In genomic region chr1:58047265-58047858, GRCh38 we compare ENCODE assay signal across 8 cellular contexts.
DNase-seq lines count a peak whose midpoint lies in the region; ATAC-seq, FAIRE-seq and TF ChIP-seq lines count a peak whose summit lies in the region.

No MANE protein-coding gene starts in this region.

- H3K36me3 Mint-ChIP-seq in CD8-positive, alpha-beta T cell = no peaks in the 10 kb centered on the region
- no peaks in the 10 kb centered on the region for H3K36me3 Mint-ChIP-seq in activated naive CD8-positive, alpha-beta T cell treated with anti-CD3 and anti-CD28 coated beads for 36 hours
- no peaks in the 10 kb centered on the region for H3K36me3 Mint-ChIP-seq in immature natural killer cell

- H3K27me3 Mint-ChIP-seq in CD8-positive, alpha-beta T cell (ENCODE audit: low read depth) = no peaks in the 10 kb centered on the region
- peaks cover 3% of the 10 kb centered on the region for H3K27me3 Mint-ChIP-seq in activated naive CD8-positive, alpha-beta T cell treated with anti-CD3 and anti-CD28 coated beads for 36 hours
- peaks cover 0 to 2% (median 0%) of the 10 kb centered on the region in 3 donors for H3K27me3 Mint-ChIP-seq in immature natural killer cell (ENCODE audit: low read depth in 3 of 3)

- H3K4me1 ChIP-seq in CD8-positive, alpha-beta T cell (ENCODE audit: insufficient read depth, low read length) = no peaks in the 10 kb centered on the region
- no peaks in the 10 kb centered on the region for H3K4me1 ChIP-seq in upper lobe of left lung

- TF ChIP-seq CTCF in CD8-positive, alpha-beta T cell (IDR thresholded peaks at IDR 0.05) = peak; percentile 57
- TF ChIP-seq CTCF in upper lobe of left lung (IDR thresholded peaks at IDR 0.05) = peak; percentile 15 to 54 (median 44)

- no peak overlapping the region for H3K4me3 ChIP-seq in CD8-positive, alpha-beta T cell (ENCODE audit: low read depth, low read length)
- H3K4me3 ChIP-seq in upper lobe of left lung = no peak overlapping the region

- no peak for TF ChIP-seq EP300 in upper lobe of left lung (IDR thresholded peaks at IDR 0.05)

- FAIRE-seq in GM18507 (lab: Jason Lieb, UNC) = no peak

- no peak for TF ChIP-seq POLR2A in upper lobe of left lung (IDR thresholded peaks at IDR 0.05)

- no peaks in the 10 kb centered on the region for H3K4me1 Mint-ChIP-seq in CD8-positive, alpha-beta T cell (ENCODE audit: low read depth)
- H3K4me1 Mint-ChIP-seq in activated naive CD8-positive, alpha-beta T cell treated with anti-CD3 and anti-CD28 coated beads for 36 hours = no peaks in the 10 kb centered on the region
- no peaks in the 10 kb centered on the region for H3K4me1 Mint-ChIP-seq in immature natural killer cell

- POLR2A ChIA-PET in CD8-positive, alpha-beta T cell (lab: Charles Lee) = no interaction called here

- no peaks in the 10 kb centered on the region for H3K9me3 Mint-ChIP-seq in CD8-positive, alpha-beta T cell
- H3K9me3 Mint-ChIP-seq in activated naive CD8-positive, alpha-beta T cell treated with anti-CD3 and anti-CD28 coated beads for 36 hours = peaks cover 2% of the 10 kb centered on the region
- no peaks in the 10 kb centered on the region for H3K9me3 Mint-ChIP-seq in immature natural killer cell

- CTCF ChIA-PET in CD8-positive, alpha-beta T cell (lab: Charles Lee) = no interaction called here

- WGBS in upper lobe of left lung, 2 donors = 59 to 66% methylated on average over 5 of the region's 5 CpGs

- H3K4me3 Mint-ChIP-seq in CD8-positive, alpha-beta T cell = no peak overlapping the region
- no peak overlapping the region for H3K4me3 Mint-ChIP-seq in activated naive CD8-positive, alpha-beta T cell treated with anti-CD3 and anti-CD28 coated beads for 36 hours
- H3K4me3 Mint-ChIP-seq in immature natural killer cell = no peak overlapping the region

- DNase-seq in CD8-positive, alpha-beta T cell = peak in 2 of 7 experiments; percentile 5 to 15
- peak; percentile 15 for DNase-seq in GM18507 (ENCODE audit: extremely low spot score, insufficient read length, low read depth)
- DNase-seq in LoVo (ENCODE audit: low spot score) = peak; percentile 16
- peak; percentile 9 for DNase-seq in activated naive CD8-positive, alpha-beta T cell treated with anti-CD3 and anti-CD28 coated beads for 36 hours
- peak; percentile 26 for DNase-seq in kidney tubule cell (ENCODE audit: low spot score)
- DNase-seq in upper lobe of left lung = peak in 1 of 2 donors; percentile 27
- no peak for DNase-seq in immature natural killer cell

- no peaks in the 10 kb centered on the region for H3K9me3 ChIP-seq in CD8-positive, alpha-beta T cell (ENCODE audit: low read length)
- H3K9me3 ChIP-seq in upper lobe of left lung = no peaks in the 10 kb centered on the region

- H3K36me3 ChIP-seq in CD8-positive, alpha-beta T cell (ENCODE audit: insufficient read depth, low read length) = no peaks in the 10 kb centered on the region
- H3K36me3 ChIP-seq in upper lobe of left lung = no peaks in the 10 kb centered on the region

- no peaks in the 10 kb centered on the region for H3K27me3 ChIP-seq in CD8-positive, alpha-beta T cell (ENCODE audit: insufficient read depth, low read length)
- no peaks in the 10 kb centered on the region for H3K27me3 ChIP-seq in upper lobe of left lung

- no peak for ATAC-seq in CD8-positive, alpha-beta T cell
- ATAC-seq in upper lobe of left lung (ENCODE audit: low FRiP score in 2 of 2) = peak; percentile 53 to 59
- ATAC-seq in GM19395 (IDR thresholded peaks at IDR 0.05; ENCODE audit: unreplicated experiment) = no peak

- no peak overlapping the region for H3K27ac ChIP-seq in CD8-positive, alpha-beta T cell (ENCODE audit: low read depth, low read length)
- H3K27ac ChIP-seq in upper lobe of left lung = no peak overlapping the region

- intact Hi-C loops in CD8-positive, alpha-beta T cell (cut with DNase I, micrococcal nuclease) = loop anchor here (2.0 to 5.0 kb wide), 2 partner anchors 1215 kb away; no protein-coding TSS in a partner anchor

- no peak overlapping the region for H3K27ac Mint-ChIP-seq in CD8-positive, alpha-beta T cell
- no peak overlapping the region for H3K27ac Mint-ChIP-seq in activated naive CD8-positive, alpha-beta T cell treated with anti-CD3 and anti-CD28 coated beads for 36 hours
- no peak overlapping the region for H3K27ac Mint-ChIP-seq in immature natural killer cell

Comparison
In these comparisons a context has a peak if more than half of its experiments do, and no peak if none do; other contexts are left out.
1. ATAC-seq: peak in upper lobe of left lung (2 of 2); none in CD8-positive, alpha-beta T cell (single experiment) and GM19395 (single experiment).
2. DNase-seq: peak in GM18507 (single experiment), LoVo (single experiment), activated naive CD8-positive, alpha-beta T cell treated with anti-CD3 and anti-CD28 coated beads for 36 hours (single experiment) and kidney tubule cell (single experiment); none in immature natural killer cell (0 of 3).